16 cellular contexts compared by ENCODE assay signal in genomic region chr2:2879776-2880175, GRCh38.
A peak's percentile ranks its signal among the peaks of the same experiment; 100 is the strongest.
DNase-seq lines count a peak whose midpoint lies in the region; ATAC-seq lines count a peak whose summit lies in the region.
"Had no signal": no experiment of that assay in that cellular context is flagged by ENCODE, and none has a peak within 500 bp of the region (broad histone marks: within the 10 kb centered on the region; RNA-seq: fewer than 3 reads in every experiment).

No MANE protein-coding gene starts in this region.

- H3K27me3 Mint-ChIP-seq in activated CD4-positive, alpha-beta memory T cell treated with anti-CD3 and anti-CD28 coated beads, Interleukin-2, amount 10 ng/mL, durations not matched to agents 7 days and 5 days = no peaks in the 10 kb centered on the region

- POLR2A ChIA-PET in activated CD4-positive, alpha-beta memory T cell treated with anti-CD3 and anti-CD28 coated beads, Interleukin-2, amount 10 ng/mL, durations not matched to agents 7 days and 5 days (lab: Charles Lee) = no interaction called here

- DNase-seq in mesenteric fat pad (ENCODE audit: low spot score) = peak; percentile 24
- DNase-seq in DMS153 (lab: John Stamatoyannopoulos, UW) = no peak
- no peak for DNase-seq in activated CD4-positive, alpha-beta memory T cell treated with anti-CD3 and anti-CD28 coated beads, Interleukin-2, amount 10 ng/mL, durations not matched to agents 7 days and 5 days
- no peak for DNase-seq in DMS79 treated with DMSO at 0.1 percent for 48 hours (lab: John Stamatoyannopoulos, UW)
- no peak for DNase-seq in 8988T
- DNase-seq: cerebellar nuclear complex; DMS 273 treated with DMSO at 0.1 percent for 48 hours; foreskin keratinocyte; lower lobe of right lung; NK-92 treated with Interleukin-12 subunit alpha and Interleukin-12 subunit beta, amount 100 ng/mL, for 24 hours; T-helper 9 cell had no signal

- no peaks in the 10 kb centered on the region for H3K9me3 Mint-ChIP-seq in activated CD4-positive, alpha-beta memory T cell treated with anti-CD3 and anti-CD28 coated beads, Interleukin-2, amount 10 ng/mL, durations not matched to agents 7 days and 5 days

- no peak overlapping the region for H3K27ac Mint-ChIP-seq in activated CD4-positive, alpha-beta memory T cell treated with anti-CD3 and anti-CD28 coated beads, Interleukin-2, amount 10 ng/mL, durations not matched to agents 7 days and 5 days
- H3K27ac Mint-ChIP-seq: activated T-helper 17 cell treated with anti-CD3 and anti-CD28 coated beads, Interleukin-2, amount 50 U/mL, for 72 hours had no signal

- H3K36me3 Mint-ChIP-seq in activated CD4-positive, alpha-beta memory T cell treated with anti-CD3 and anti-CD28 coated beads, Interleukin-2, amount 10 ng/mL, durations not matched to agents 7 days and 5 days (ENCODE audit: low read depth) = no peaks in the 10 kb centered on the region

- H3K4me1 Mint-ChIP-seq in activated CD4-positive, alpha-beta memory T cell treated with anti-CD3 and anti-CD28 coated beads, Interleukin-2, amount 10 ng/mL, durations not matched to agents 7 days and 5 days = no peaks in the 10 kb centered on the region
- H3K4me1 Mint-ChIP-seq: activated T-helper 17 cell treated with anti-CD3 and anti-CD28 coated beads, Interleukin-2, amount 50 U/mL, for 72 hours had no signal

- no peak overlapping the region for H3K4me3 Mint-ChIP-seq in activated CD4-positive, alpha-beta memory T cell treated with anti-CD3 and anti-CD28 coated beads, Interleukin-2, amount 10 ng/mL, durations not matched to agents 7 days and 5 days
- H3K4me3 Mint-ChIP-seq: activated T-helper 17 cell treated with anti-CD3 and anti-CD28 coated beads, Interleukin-2, amount 50 U/mL, for 72 hours had no signal

- CTCF ChIA-PET in activated CD4-positive, alpha-beta memory T cell treated with anti-CD3 and anti-CD28 coated beads, Interleukin-2, amount 10 ng/mL, durations not matched to agents 7 days and 5 days (lab: Charles Lee) = no interaction called here

- ATAC-seq in GM18870 (IDR thresholded peaks at IDR 0.05; ENCODE audit: unreplicated experiment) = peak; percentile 98
- ATAC-seq in GM21619 (IDR thresholded peaks at IDR 0.05; ENCODE audit: unreplicated experiment) = peak; percentile 99
- ATAC-seq in HG03135 (IDR thresholded peaks at IDR 0.05; ENCODE audit: unreplicated experiment) = peak; percentile 99
- ATAC-seq: foreskin keratinocyte, HCT116, lower lobe of right lung had no signal
